In the genomic region with DNA sequence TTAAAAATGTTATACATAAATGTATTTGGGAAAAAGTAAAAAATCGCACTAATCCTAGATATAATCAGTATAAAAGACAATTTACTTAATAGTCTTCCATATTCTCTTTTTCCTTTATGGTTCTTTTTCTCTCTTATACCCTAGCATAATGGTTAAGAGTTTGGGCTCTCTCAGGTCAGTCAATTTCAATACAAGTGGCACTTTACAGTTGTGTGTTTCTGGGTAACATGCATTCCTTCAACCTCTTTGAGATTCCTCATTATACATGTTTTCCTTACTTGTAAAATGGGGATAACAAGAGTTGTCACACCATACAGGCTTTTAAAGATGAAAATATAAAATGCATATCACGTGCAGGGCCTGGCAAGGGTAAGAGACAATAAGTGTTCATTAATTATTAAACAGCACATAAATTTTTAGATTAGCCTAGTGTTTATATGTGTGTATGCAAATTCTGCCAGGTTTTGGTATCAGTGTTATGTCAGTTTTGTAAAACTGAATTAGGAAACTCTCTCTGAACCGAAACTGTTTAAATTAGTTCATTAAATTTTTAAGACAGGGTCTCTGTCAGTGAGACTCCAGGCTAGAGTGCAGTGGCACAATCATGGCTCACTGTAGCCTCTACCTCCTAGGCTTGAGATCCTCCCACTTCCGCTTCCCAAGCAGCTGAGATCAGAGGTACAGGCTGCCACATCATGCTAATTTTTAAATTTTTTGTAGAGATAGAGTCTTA, we compare ENCODE assay signal across 8 cellular contexts.
DNase-seq lines count a peak whose midpoint lies in the region; ATAC-seq and TF ChIP-seq lines count a peak whose summit lies in the region.

No MANE protein-coding gene starts in this region.

- peaks cover 33 to 80% of the 10 kb centered on the region in 2 donors for H3K4me1 Mint-ChIP-seq in stimulated activated naive B cell treated with anti-CD40 and anti-IgM and Interleukin-4, amounts not matched to agents 10 μg/mL and 1 μg/mL and 100 μg/mL, for 72 hours

- H3K4me3 Mint-ChIP-seq in stimulated activated naive B cell treated with anti-CD40 and anti-IgM and Interleukin-4, amounts not matched to agents 10 μg/mL and 1 μg/mL and 100 μg/mL, for 72 hours, result peak overlapping the region; percentile 31 to 59

- DNase-seq in activated gamma-delta T cell treated with Interleukin-2 at 50 U/mL for 16 hours, result peak; percentile 14
- DNase-seq in activated gamma-delta T cell (lab: John Stamatoyannopoulos, UW), result no peak
- peak; percentile 21 for DNase-seq in SIG-M5 (lab: John Stamatoyannopoulos, UW)
- no peak for DNase-seq in stimulated activated naive B cell treated with anti-CD40 and anti-IgM and Interleukin-4, amounts not matched to agents 10 μg/mL and 1 μg/mL and 100 μg/mL, for 72 hours
- no peak for DNase-seq in NCI-H1436 treated with DMSO at 0.1 percent for 48 hours (lab: John Stamatoyannopoulos, UW)
- DNase-seq in GM13976 (ENCODE audit: low spot score), result no peak
- no peak for DNase-seq in NCI-H2227 treated with DMSO at 0.1 percent for 48 hours (lab: John Stamatoyannopoulos, UW)

- no peaks in the 10 kb centered on the region for H3K9me3 Mint-ChIP-seq in stimulated activated naive B cell treated with anti-CD40 and anti-IgM and Interleukin-4, amounts not matched to agents 10 μg/mL and 1 μg/mL and 100 μg/mL, for 72 hours

- TF ChIP-seq CTCF in GM13976 (IDR thresholded peaks at IDR 0.05; ENCODE audit: borderline replicate concordance, control extremely low read depth, extremely low read depth, insufficient read depth, missing control alignments), result no peak

- ATAC-seq in HG02943 (IDR thresholded peaks at IDR 0.05; ENCODE audit: low read depth, unreplicated experiment), result peak; percentile 68
- peak; percentile 33 to 66 for ATAC-seq in stimulated activated naive B cell treated with anti-CD40 and anti-IgM and Interleukin-4, amounts not matched to agents 10 μg/mL and 1 μg/mL and 100 μg/mL, for 72 hours (replicated peaks)

- in situ Hi-C loops in GM13976 (cut with MboI; ENCODE audit: low sequenced_read_pairs, unreplicated experiment), result no loop called here

- no peaks in the 10 kb centered on the region for H3K27me3 Mint-ChIP-seq in stimulated activated naive B cell treated with anti-CD40 and anti-IgM and Interleukin-4, amounts not matched to agents 10 μg/mL and 1 μg/mL and 100 μg/mL, for 72 hours

- peaks cover 15 to 23% of the 10 kb centered on the region in 2 donors for H3K36me3 Mint-ChIP-seq in stimulated activated naive B cell treated with anti-CD40 and anti-IgM and Interleukin-4, amounts not matched to agents 10 μg/mL and 1 μg/mL and 100 μg/mL, for 72 hours

- peak overlapping the region; percentile 78 for H3K27ac Mint-ChIP-seq in stimulated activated naive B cell treated with anti-CD40 and anti-IgM and Interleukin-4, amounts not matched to agents 10 μg/mL and 1 μg/mL and 100 μg/mL, for 72 hours

Comparison
In these comparisons a context has a peak if more than half of its experiments do, and no peak if none do; other contexts are left out.
1. DNase-seq: peak in activated gamma-delta T cell treated with Interleukin-2 at 50 U/mL for 16 hours (single experiment) and SIG-M5 (single experiment); none in activated gamma-delta T cell (single experiment), stimulated activated naive B cell treated with anti-CD40 and anti-IgM and Interleukin-4, amounts not matched to agents 10 μg/mL and 1 μg/mL and 100 μg/mL, for 72 hours (single experiment), NCI-H1436 treated with DMSO at 0.1 percent for 48 hours (single experiment), GM13976 (single experiment) and NCI-H2227 treated with DMSO at 0.1 percent for 48 hours (single experiment).